10 cellular contexts compared by ENCODE assay signal in the genomic region with DNA sequence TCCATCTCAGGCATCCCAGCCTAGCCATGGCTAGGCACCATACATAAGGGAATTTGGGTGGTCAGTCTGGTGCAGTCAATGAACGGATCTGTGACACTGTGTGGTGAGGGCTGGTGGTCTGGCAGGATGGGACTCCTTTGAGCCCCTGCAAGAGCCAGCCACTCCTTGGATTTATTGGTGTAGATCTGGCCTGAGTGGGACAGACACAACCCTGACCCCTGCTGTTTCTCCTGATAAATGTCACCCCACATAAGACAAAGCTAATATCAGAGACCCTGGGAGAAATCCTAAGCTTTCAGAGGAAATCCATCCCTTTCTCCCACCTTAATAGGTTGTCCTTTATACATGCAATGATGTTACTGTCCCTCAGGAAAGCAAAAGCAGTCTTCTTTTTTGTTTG.
DNase-seq lines count a peak whose midpoint lies in the region; ATAC-seq and TF ChIP-seq lines count a peak whose summit lies in the region.
"Had no signal": no experiment of that assay in that cellular context is flagged by ENCODE, and none has a peak within 500 bp of the region (broad histone marks: within the 10 kb centered on the region; RNA-seq: fewer than 3 reads in every experiment).

No MANE protein-coding gene starts in this region.

- TF ChIP-seq CTCF in AG04449 (IDR thresholded peaks at IDR 0.05; ENCODE audit: insufficient read depth, low read length, missing control alignments) (peak; percentile 20), GM10248 (IDR thresholded peaks at IDR 0.05; ENCODE audit: control extremely low read depth, extremely low read depth, low read depth, missing control alignments) (peak; percentile 44), fibroblast of mammary gland (conservative IDR thresholded peaks at IDR 0.05; ENCODE audit: control insufficient read depth, insufficient read depth, low read depth, low read length) (peak; percentile 49)

- POLR2A ChIA-PET in AG04449 (lab: Yijun Ruan, JAX) (interaction anchor here (0.6 to 1.0 kb wide), 2 partner anchors 15 to 158 kb away, joined by 3 to 4 read pairs; partner anchors contain the start of gene MEPCE), GM10248 (lab: Yijun Ruan, JAX) (no interaction called here)

- DNase-seq in AG04449 (ENCODE audit: low read depth, low spot score) (no peak), GM10248 (ENCODE audit: extremely low spot score) (no peak), RPMI8226 (peak; percentile 44), fibroblast of mammary gland (ENCODE audit: low read depth) (peak; percentile 47), DMS153 (lab: John Stamatoyannopoulos, UW) (no peak)
- DNase-seq in stimulated activated CD4-positive, alpha-beta T cell treated with anti-CD3 and anti-CD28 coated beads, Interleukin-2, amount 100 ng/mL, for 48 hours: no peak
- DNase-seq: NK-92 treated with Interleukin-12 subunit alpha and Interleukin-12 subunit beta, amount 100 ng/mL, for 24 hours; stimulated activated CD4-positive, alpha-beta T cell treated with anti-CD3 and anti-CD28 coated beads, Interleukin-2, amount 100 ng/mL, for 24 hours had no signal

- ATAC-seq in GM19463 (IDR thresholded peaks at IDR 0.05; ENCODE audit: unreplicated experiment): no peak
- no peak for ATAC-seq in HG02678 (IDR thresholded peaks at IDR 0.05; ENCODE audit: unreplicated experiment)

- H3K4me3 ChIP-seq in AG04449 (ENCODE audit: low read depth, low read length): no peak overlapping the region
- no peak overlapping the region for H3K4me3 ChIP-seq in fibroblast of mammary gland (ENCODE audit: control insufficient read depth, low read depth, low read length)

- CTCF ChIA-PET in AG04449 (lab: Yijun Ruan, JAX) (interaction anchor here (0.7 to 13.2 kb wide), 15 partner anchors 10 to 263 kb away, joined by 3 to 138 read pairs (median 4); partner anchors contain the start of genes MOSPD3, PCOLCE and POP7), GM10248 (lab: Yijun Ruan, JAX) (interaction anchor here (0.7 to 4.4 kb wide), 20 partner anchors 9 to 123 kb away, joined by 3 to 21 read pairs (median 4); partner anchors contain the start of genes NYAP1, PCOLCE and POP7)

Comparison
In these comparisons a context has a peak if more than half of its experiments do, and no peak if none do; other contexts are left out.
1. DNase-seq: peak in RPMI8226 (single experiment) and fibroblast of mammary gland (single experiment); none in AG04449 (single experiment), GM10248 (single experiment), stimulated activated CD4-positive, alpha-beta T cell treated with anti-CD3 and anti-CD28 coated beads, Interleukin-2, amount 100 ng/mL, for 48 hours (0 of 2) and DMS153 (single experiment).
2. Peak in every context shown above with its lines, with median percentiles within 50 percentile points of each other: CTCF ChIP-seq.